Comparison of ENCODE assay signal across 26 cellular contexts in the genomic region with DNA sequence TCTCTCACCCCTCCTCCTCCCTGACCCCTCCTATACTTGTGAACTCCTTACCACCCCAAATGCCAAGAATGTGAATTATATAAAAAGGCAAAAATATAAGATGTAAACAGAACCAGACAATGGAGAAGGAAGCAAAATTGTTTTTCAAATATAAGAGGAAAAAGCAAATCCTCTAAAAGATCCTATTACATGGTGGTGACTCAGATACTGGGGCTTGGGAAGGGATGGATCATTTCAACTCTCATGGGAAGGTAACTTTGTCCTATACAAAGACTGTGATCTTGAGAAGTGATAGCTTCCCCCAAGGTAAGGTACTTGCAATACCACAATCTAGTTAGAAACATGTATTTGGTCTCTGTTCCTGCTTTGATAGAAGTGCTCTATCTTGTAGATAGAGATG.
"Had no signal": no experiment of that assay in that cellular context is flagged by ENCODE, and none has a peak within 500 bp of the region (broad histone marks: within the 10 kb centered on the region; RNA-seq: fewer than 3 reads in every experiment).

No MANE protein-coding gene starts in this region.

- H3K79me2 ChIP-seq: hepatocyte had no signal

- DNase-seq: dermis blood vessel endothelial cell; effector memory CD4-positive, alpha-beta T cell; erythroblast; esophagus squamous epithelium; head of caudate nucleus; kidney; natural killer cell; occipital lobe; pancreas; right lobe of liver; stimulated activated CD4-positive, alpha-beta T cell treated with anti-CD3 and anti-CD28 coated beads, Interleukin-12 subunit alpha, Interleukin-12 subunit beta, amount 100 ng/mL, for 4 hours; stimulated activated CD4-positive, alpha-beta T cell treated with anti-CD3 and anti-CD28 coated beads, Interleukin-1b, Interleukin-23, amount 100 ng/mL, for 48 hours; stimulated activated CD4-positive, alpha-beta T cell treated with anti-CD3 and anti-CD28 coated beads, Interleukin-4, amount 100 ng/mL, for 1 hour; stimulated activated CD8-positive, alpha-beta memory T cell treated with anti-CD3 and anti-CD28 coated beads, Interleukin-4, amount 100 ng/mL, for 48 hours; stimulated activated naive CD4-positive, alpha-beta T cell; stimulated activated naive CD8-positive, alpha-beta T cell treated with anti-CD3 and anti-CD28 coated beads, Interleukin-15, amount 100 ng/mL, for 72 hours; trophoblast cell had no signal

- H3K27ac ChIP-seq: coronary artery, esophagus squamous epithelium, hepatocyte, pancreas, right lobe of liver, suprapubic skin, vagina had no signal

- H3K27ac Mint-ChIP-seq: natural killer cell; progenitor cell of endocrine pancreas; stimulated activated naive CD8-positive, alpha-beta T cell treated with anti-CD3 and anti-CD28 coated beads, Interleukin-15, amount 100 ng/mL, for 72 hours had no signal

- ATAC-seq: left lobe of liver; natural killer cell; pancreas; right lobe of liver; stimulated activated naive CD8-positive, alpha-beta T cell treated with anti-CD3 and anti-CD28 coated beads, Interleukin-15, amount 100 ng/mL, for 72 hours had no signal

- H3K36me3 ChIP-seq: esophagus squamous epithelium, pancreas, right lobe of liver, suprapubic skin, vagina had no signal

- H3K4me1 ChIP-seq: esophagus squamous epithelium, pancreas, right lobe of liver, suprapubic skin, vagina had no signal

- H2AFZ ChIP-seq: hepatocyte had no signal

- H3K9me3 ChIP-seq: esophagus squamous epithelium, pancreas, right lobe of liver, suprapubic skin, vagina had no signal

- H3K36me3 Mint-ChIP-seq: memory B cell, natural killer cell had no signal

- H3K4me3 ChIP-seq: coronary artery, esophagus squamous epithelium, hepatocyte, lung, pancreas, right lobe of liver, smooth muscle cell, suprapubic skin, vagina had no signal

- H3K4me2 ChIP-seq: hepatocyte, smooth muscle cell had no signal
